11 cellular contexts compared by ENCODE assay signal in genomic region chr7:150321788-150322113, GRCh38. TPM values are rescaled to one million over a fixed set of nuclear protein-coding genes. Genes with fewer than 3 reads are reported as not detected.
A peak's percentile ranks its signal among the peaks of the same experiment; 100 is the strongest.
DNase-seq lines count a peak whose midpoint lies in the region; ATAC-seq and TF ChIP-seq lines count a peak whose summit lies in the region.
"Had no signal": no experiment of that assay in that cellular context is flagged by ENCODE, and none has a peak within 500 bp of the region (broad histone marks: within the 10 kb centered on the region; RNA-seq: fewer than 3 reads in every experiment).

No MANE protein-coding gene starts in this region.

- peaks cover 52% of the 10 kb centered on the region for H3K36me3 Mint-ChIP-seq in activated T-helper 17 cell treated with anti-CD3 and anti-CD28 coated beads, Interleukin-2, amount 50 U/mL, for 72 hours (ENCODE audit: low read depth)

- no peaks in the 10 kb centered on the region for H3K9me3 ChIP-seq in lower lobe of right lung
- no peaks in the 10 kb centered on the region for H3K9me3 ChIP-seq in SJCRH30 (replicated peaks)

- peak overlapping the region; percentile 100 for H3K27ac Mint-ChIP-seq in activated T-helper 17 cell treated with anti-CD3 and anti-CD28 coated beads, Interleukin-2, amount 50 U/mL, for 72 hours

- no peaks in the 10 kb centered on the region for H3K27me3 Mint-ChIP-seq in activated T-helper 17 cell treated with anti-CD3 and anti-CD28 coated beads, Interleukin-2, amount 50 U/mL, for 72 hours

- no peak for ATAC-seq in activated T-helper 17 cell treated with anti-CD3 and anti-CD28 coated beads, Interleukin-2, amount 50 U/mL, for 72 hours (replicated peaks)
- ATAC-seq in lower lobe of right lung (no peak), HG03025 (IDR thresholded peaks at IDR 0.05; ENCODE audit: low FRiP score, unreplicated experiment) (no peak), HG03175 (IDR thresholded peaks at IDR 0.05; ENCODE audit: unreplicated experiment) (no peak), GM21619 (IDR thresholded peaks at IDR 0.05; ENCODE audit: unreplicated experiment) (no peak)

- H3K4me1 Mint-ChIP-seq in activated T-helper 17 cell treated with anti-CD3 and anti-CD28 coated beads, Interleukin-2, amount 50 U/mL, for 72 hours, result peaks cover 29% of the 10 kb centered on the region

- peaks cover 11% of the 10 kb centered on the region for H3K36me3 ChIP-seq in lower lobe of right lung
- H3K36me3 ChIP-seq in SJCRH30, result no peaks in the 10 kb centered on the region

- DNase-seq in ACHN (peak; percentile 7), GM12865 (ENCODE audit: low read depth) (no peak), lower lobe of right lung (no peak), SJCRH30 (no peak)
- DNase-seq: islet precursor cell, NCI-H1048, NCI-H774 had no signal

- in situ Hi-C loops in ACHN (cut with HindIII; ENCODE audit: low pct_ligation_motif_present, low pct_unique_long_range_greater_than_20kb, low sequenced_read_pairs), result no loop called here

- no peaks in the 10 kb centered on the region for H3K9me3 Mint-ChIP-seq in activated T-helper 17 cell treated with anti-CD3 and anti-CD28 coated beads, Interleukin-2, amount 50 U/mL, for 72 hours

- peaks cover 50% of the 10 kb centered on the region for H3K4me1 ChIP-seq in lower lobe of right lung
- peaks cover 23% of the 10 kb centered on the region for H3K4me1 ChIP-seq in SJCRH30

- H3K27ac ChIP-seq in lower lobe of right lung, result peak overlapping the region; percentile 92
- H3K27ac ChIP-seq in SJCRH30, result no peak overlapping the region

- H3K27me3 ChIP-seq in lower lobe of right lung (ENCODE audit: low read depth) (no peaks in the 10 kb centered on the region), SJCRH30 (no peaks in the 10 kb centered on the region)

- intact Hi-C loops in lower lobe of right lung (cut with DNase I), result no loop called here

- H3K4me3 ChIP-seq in GM12865 (ENCODE audit: low read depth, low read length), result peak overlapping the region; percentile 90
- H3K4me3 ChIP-seq in lower lobe of right lung, result no peak overlapping the region
- no peak overlapping the region for H3K4me3 ChIP-seq in SJCRH30

- TF ChIP-seq CTCF in GM12865 (IDR thresholded peaks at IDR 0.05; ENCODE audit: insufficient read depth, low read depth, low read length, missing control alignments) (no peak), lower lobe of right lung (IDR thresholded peaks at IDR 0.05) (no peak)

- H3K4me3 Mint-ChIP-seq in activated T-helper 17 cell treated with anti-CD3 and anti-CD28 coated beads, Interleukin-2, amount 50 U/mL, for 72 hours, result peak overlapping the region; percentile 100

RNA-seq across cellular contexts. Expression of gene LRRC61, which starts 1.4 kb away (rescaled TPM):
- total RNA-seq in activated T-helper 17 cell treated with anti-CD3 and anti-CD28 coated beads, Interleukin-2, amount 50 U/mL, for 72 hours, result 10 to 100 TPM; 32.7 to 61.6 TPM
- 16.2 TPM for total RNA-seq in lower lobe of right lung
- not detected in 2 replicates for total RNA-seq in SJCRH30 (2014; rRNA removed; shearing (Covaris generic))

RNA-seq across cellular contexts. Expression of gene ACTR3C, which starts 1.6 kb away (rescaled TPM):
- 10 to 100 TPM in 1 of 2 donors, 1 to 10 TPM in 1; 9.4 to 11.1 TPM for total RNA-seq in activated T-helper 17 cell treated with anti-CD3 and anti-CD28 coated beads, Interleukin-2, amount 50 U/mL, for 72 hours
- 18.6 TPM for total RNA-seq in lower lobe of right lung
- 1.7 and 4.6 TPM in 2 replicates for total RNA-seq in SJCRH30 (2014; rRNA removed; shearing (Covaris generic))

RNA-seq across cellular contexts. Expression of gene RARRES2, which starts 19.7 kb away (rescaled TPM):
- total RNA-seq in activated T-helper 17 cell treated with anti-CD3 and anti-CD28 coated beads, Interleukin-2, amount 50 U/mL, for 72 hours, result not detected
- 144 TPM for total RNA-seq in lower lobe of right lung
- total RNA-seq in SJCRH30 (2014; rRNA removed; shearing (Covaris generic)), result 68.1 and 89.7 TPM in 2 replicates

RNA-seq across cellular contexts. Expression of gene REPIN1, which starts 46.9 kb away (rescaled TPM):
- total RNA-seq in activated T-helper 17 cell treated with anti-CD3 and anti-CD28 coated beads, Interleukin-2, amount 50 U/mL, for 72 hours, result 10 to 100 TPM; 68.1 to 79.6 TPM
- 86.0 TPM for total RNA-seq in lower lobe of right lung
- total RNA-seq in SJCRH30 (2014; rRNA removed; shearing (Covaris generic)), result 174 and 183 TPM in 2 replicates

RNA-seq across cellular contexts. Expression of gene ZNF775, which starts 57.4 kb away (rescaled TPM):
- 1 to 10 TPM; 2.5 to 3.2 TPM for total RNA-seq in activated T-helper 17 cell treated with anti-CD3 and anti-CD28 coated beads, Interleukin-2, amount 50 U/mL, for 72 hours
- total RNA-seq in lower lobe of right lung, result 4.5 TPM
- 8.1 and 9.5 TPM in 2 replicates for total RNA-seq in SJCRH30 (2014; rRNA removed; shearing (Covaris generic))

Comparison
In these comparisons a context has a peak if more than half of its experiments do, and no peak if none do; other contexts are left out.
1. RNA of gene LRRC61, which starts 1.4 kb away (total RNA-seq): 32.7 to 61.6 TPM in activated T-helper 17 cell treated with anti-CD3 and anti-CD28 coated beads, Interleukin-2, amount 50 U/mL, for 72 hours and 16.2 TPM in lower lobe of right lung (single experiment); not detected in SJCRH30; every median in the first group is over 10 times any median in the second.
2. RNA of gene RARRES2, which starts 19.7 kb away (total RNA-seq): 144 TPM in lower lobe of right lung (single experiment) and 68.1 to 89.7 TPM in SJCRH30; not detected in activated T-helper 17 cell treated with anti-CD3 and anti-CD28 coated beads, Interleukin-2, amount 50 U/mL, for 72 hours; every median in the first group is over 10 times any median in the second.